In genomic region chr3:11640009-11640673, GRCh38 we compare ENCODE assay signal across 10 cellular contexts. TPM values are rescaled to one million over a fixed set of nuclear protein-coding genes. Genes with fewer than 3 reads are reported as not detected.
DNase-seq lines count a peak whose midpoint lies in the region; ATAC-seq, FAIRE-seq and TF ChIP-seq lines count a peak whose summit lies in the region.
"Had no signal": no experiment of that assay in that cellular context is flagged by ENCODE, and none has a peak within 500 bp of the region (broad histone marks: within the 10 kb centered on the region; RNA-seq: fewer than 3 reads in every experiment).

No MANE protein-coding gene starts in this region.

- no peaks in the 10 kb centered on the region for H3F3A ChIP-seq in OCI-LY1 (ENCODE audit: insufficient read depth, low read length)

- no peak for FAIRE-seq in H1 (lab: Jason Lieb, UNC)

- H4K20me1 ChIP-seq in DND-41 (ENCODE audit: insufficient read depth, low read length) (peaks cover 63% of the 10 kb centered on the region), OCI-LY1 (ENCODE audit: insufficient read depth, low read length) (0 out of 2 replicates have a peak, but pooled peaks cover 9% of the 10 kb centered on the region), H1 (replicated peaks in 1 of 2; ENCODE audit: control insufficient read depth in 1 of 2, insufficient read depth in 2 of 2, low read length in 2 of 2) (peaks cover 0 to 2% of the 10 kb centered on the region in 2 experiments)

- 93% methylated on average over 9 of the region's 9 CpGs; no CpG with 5 or more reads in 1 of the 2 experiments for WGBS in H1 (ENCODE audit: extremely low coverage in 1 of 2, insufficient coverage in 1 of 2, insufficient read length in 1 of 2, insufficient replicate concordance in 2 of 2, low coverage in 1 of 2, low lambda C conversion rate in 2 of 2, missing lambda C conversion rate in 1 of 2), 2 experiments

- CTCF ChIA-PET in H1 (lab: Charles Lee; ENCODE audit: partially characterized antibody) = interaction anchor here (0.8 to 2.8 kb wide), 6 partner anchors 10 to 580 kb away, joined by 3 to 10 read pairs (median 4); no protein-coding TSS in a partner anchor

- H3K9me3 ChIP-seq in DND-41 (ENCODE audit: insufficient read depth, low read length, severe bottlenecking) (no peaks in the 10 kb centered on the region), OCI-LY1 (ENCODE audit: low read length) (no peaks in the 10 kb centered on the region), H1 (ENCODE audit: insufficient read depth in 2 of 2, low read depth in 1 of 2, low read length in 1 of 2) (no peaks in the 10 kb centered on the region)
- H3K9me3 ChIP-seq: SJSA1 had no signal

- 0 out of 2 replicates have a peak overlapping the region, but pooled peaks have one; percentile 60 for H2BK12ac ChIP-seq in H1 (ENCODE audit: low read depth, low read length)

- TF ChIP-seq EP300 in H1 (IDR thresholded peaks at IDR 0.05; ENCODE audit: borderline replicate concordance in 1 of 2, low read depth in 2 of 2, low read length in 2 of 2) = no peak

- ATAC-seq in DND-41 (ENCODE audit: insufficient read depth, low read depth) = no peak

- H2BK20ac ChIP-seq in H1 (ENCODE audit: low read length) = 0 out of 2 replicates have a peak overlapping the region, but pooled peaks have one; percentile 34

- H3K14ac ChIP-seq in H1 (ENCODE audit: insufficient read length) = no peak overlapping the region

- TF ChIP-seq CTCF in DND-41 (IDR thresholded peaks at IDR 0.05; ENCODE audit: borderline replicate concordance, extremely low read depth, low read length, poor library complexity, severe bottlenecking) (no peak), OCI-LY1 (IDR thresholded peaks at IDR 0.05; ENCODE audit: low read length) (no peak), H1 (IDR thresholded peaks at IDR 0.05; ENCODE audit: control extremely low read depth in 1 of 3, insufficient read depth in 1 of 3, low read depth in 1 of 3, low read length in 3 of 3) (no peak)

- peaks cover 85% of the 10 kb centered on the region for H3K79me2 ChIP-seq in DND-41 (ENCODE audit: insufficient read depth, low read length)
- peaks cover 77% of the 10 kb centered on the region for H3K79me2 ChIP-seq in OCI-LY1 (ENCODE audit: insufficient read depth, low read length)
- H3K79me2 ChIP-seq in H1 (ENCODE audit: control insufficient read depth in 1 of 2, insufficient read depth in 2 of 2, low read length in 2 of 2) = peaks cover 18 to 79% of the 10 kb centered on the region in 2 experiments

- H3K79me1 ChIP-seq in H1 (ENCODE audit: low read depth, low read length) = peaks cover 5% of the 10 kb centered on the region; the same call in 1 of the 2 replicates

- no peak overlapping the region for H2AK5ac ChIP-seq in H1 (ENCODE audit: low read depth, low read length)

- H3K9ac ChIP-seq in DND-41 (ENCODE audit: low read depth, low read length) (peak overlapping the region; percentile 93; the same call in 1 of the 2 replicates), OCI-LY1 (ENCODE audit: low read length) (peak overlapping the region; percentile 54; the same call in 1 of the 2 replicates), H1 (replicated peaks in 1 of 4; ENCODE audit: extremely low read depth in 1 of 4, low read depth in 3 of 4, low read length in 3 of 4) (no peak overlapping the region), rectal smooth muscle tissue (ENCODE audit: low read length) (no peak overlapping the region)
- H3K9ac ChIP-seq: parathyroid adenoma had no signal

- H3K27ac ChIP-seq in DND-41 (ENCODE audit: low read length) (peak overlapping the region; percentile 13; the same call in 1 of the 2 replicates), OCI-LY1 (ENCODE audit: low read depth, low read length, poor library complexity, severe bottlenecking) (peak overlapping the region; percentile 30), H1 (ENCODE audit: low read depth, low read length) (no peak overlapping the region), rectal smooth muscle tissue (ENCODE audit: low read depth, low read length) (peak overlapping the region; percentile 87)
- H3K27ac ChIP-seq: parathyroid adenoma, SJSA1 had no signal

- H3K4me1 ChIP-seq in DND-41 (ENCODE audit: insufficient read depth, low read length) = peaks cover 66% of the 10 kb centered on the region
- H3K4me1 ChIP-seq in OCI-LY1 (ENCODE audit: insufficient read depth, low read length, severe bottlenecking) = peaks cover 77% of the 10 kb centered on the region
- H3K4me1 ChIP-seq in H1 (replicated peaks in 1 of 4; ENCODE audit: control insufficient read depth in 3 of 4, insufficient read depth in 4 of 4, low read length in 3 of 4) = peaks cover 1 to 17% (median 13%) of the 10 kb centered on the region in 4 experiments; a peak in 6 of 7 replicates
- H3K4me1 ChIP-seq in rectal smooth muscle tissue (ENCODE audit: control insufficient read depth, insufficient read depth, low read length) = peaks cover 38% of the 10 kb centered on the region

- peak overlapping the region; percentile 42; the same call in 1 of the 2 replicates for H2BK5ac ChIP-seq in H1 (ENCODE audit: low read depth, low read length)

- peak overlapping the region; percentile 21 for H3K4ac ChIP-seq in H1 (replicated peaks; ENCODE audit: insufficient read length, low read depth, low read length)

- H3K36me3 ChIP-seq in DND-41 (ENCODE audit: insufficient read depth, low read length) (peaks cover 13% of the 10 kb centered on the region), OCI-LY1 (ENCODE audit: insufficient read depth, low read length) (peaks cover 39% of the 10 kb centered on the region), H1 (ENCODE audit: control insufficient read depth in 2 of 4, insufficient read depth in 4 of 4, low read length in 3 of 4) (no peaks in the 10 kb centered on the region), rectal smooth muscle tissue (ENCODE audit: control insufficient read depth, insufficient read depth, low read length) (no peaks in the 10 kb centered on the region)
- H3K36me3 ChIP-seq: SJSA1 had no signal

- no peaks in the 10 kb centered on the region for H3K9me2 ChIP-seq in OCI-LY1 (ENCODE audit: low read depth, low read length)

- no peak for TF ChIP-seq POLR2A in H1 (IDR thresholded peaks at IDR 0.05; ENCODE audit: control extremely low read depth in 1 of 2, low read depth in 2 of 2, low read length in 2 of 2)

- POLR2A ChIA-PET in H1 (lab: Charles Lee; ENCODE audit: partially characterized antibody) = interaction anchor here (0.5 to 0.7 kb wide), 3 partner anchors 18 to 207 kb away, joined by 3 read pairs; no protein-coding TSS in a partner anchor

- H3K18ac ChIP-seq in H1 (ENCODE audit: extremely low read depth, low read length) = no peak overlapping the region; the same call in 1 of the 2 replicates

- no peak overlapping the region for H2BK120ac ChIP-seq in H1 (replicated peaks; ENCODE audit: low read depth, low read length)

- no peak overlapping the region for H4K5ac ChIP-seq in H1 (ENCODE audit: insufficient read length, low read depth, low read length)

- H3K23ac ChIP-seq in H1 (ENCODE audit: insufficient read length) = no peak overlapping the region

- H4K91ac ChIP-seq in H1 (replicated peaks; ENCODE audit: insufficient read length, low read length) = peak overlapping the region; percentile 20

- DNase-seq in DND-41 (no peak), H1 (ENCODE audit: low read depth in 1 of 2, low spot score in 2 of 2) (no peak), DMS53 (lab: John Stamatoyannopoulos, UW) (no peak), NCI-H2107 treated with DMSO at 0.1 percent for 48 hours (lab: John Stamatoyannopoulos, UW; ENCODE audit: unreplicated experiment) (no peak), middle frontal gyrus (ENCODE audit: extremely low spot score, low spot score) (no peak)
- no peak for DNase-seq in activated CD8-positive, alpha-beta memory T cell treated with anti-CD3 and anti-CD28 coated beads, Interleukin-2, amount 50 U/mL, for 48 hours

- H3K4me2 ChIP-seq in DND-41 (ENCODE audit: insufficient read depth, low read length) (peak overlapping the region; percentile 76), OCI-LY1 (ENCODE audit: low read length) (peak overlapping the region; percentile 70), H1 (ENCODE audit: insufficient read depth in 1 of 2, low read depth in 2 of 2, low read length in 2 of 2) (no peak overlapping the region; a peak in 1 of 4 replicates)

- H3K4me3 ChIP-seq in DND-41 (ENCODE audit: low read depth in 1 of 2, low read length in 2 of 2) = peak overlapping the region in 1 of 2 experiments; percentile 95; a peak in 2 of 4 replicates
- peak overlapping the region; percentile 86 for H3K4me3 ChIP-seq in OCI-LY1 (ENCODE audit: low read depth, low read length, poor library complexity, severe bottlenecking)
- H3K4me3 ChIP-seq in H1 (ENCODE audit: extremely low read depth in 1 of 4, insufficient read depth in 2 of 4, low read depth in 3 of 4, low read length in 4 of 4) = no peak overlapping the region
- no peak overlapping the region for H3K4me3 ChIP-seq in rectal smooth muscle tissue (ENCODE audit: low read length)
- H3K4me3 ChIP-seq: SJSA1 had no signal

- H2BK15ac ChIP-seq in H1 (ENCODE audit: low read length) = peak overlapping the region; percentile 88; the same call in 1 of the 2 replicates

- H3K27me3 ChIP-seq in DND-41 (ENCODE audit: insufficient read depth, low read length, poor library complexity) = no peaks in the 10 kb centered on the region
- no peaks in the 10 kb centered on the region for H3K27me3 ChIP-seq in OCI-LY1 (ENCODE audit: insufficient read depth, low read length)
- no peaks in the 10 kb centered on the region for H3K27me3 ChIP-seq in H1 (replicated peaks in 1 of 4; ENCODE audit: control insufficient read depth in 3 of 4, extremely low read depth in 1 of 4, insufficient read depth in 3 of 4, low read length in 3 of 4)
- H3K27me3 ChIP-seq in rectal smooth muscle tissue (ENCODE audit: control insufficient read depth, insufficient read depth, low read length) = no peaks in the 10 kb centered on the region
- H3K27me3 ChIP-seq: SJSA1 had no signal

- no peak overlapping the region for H3K56ac ChIP-seq in H1 (replicated peaks; ENCODE audit: insufficient read length, low read depth, low read length)

- TF ChIP-seq RAD21 in H1 (IDR thresholded peaks at IDR 0.05 in 1 of 2, conservative IDR thresholded peaks at IDR 0.05 in 1 of 2; ENCODE audit: low read depth in 2 of 2, low read length in 2 of 2) = no peak

- H4K8ac ChIP-seq in H1 (ENCODE audit: extremely low read depth, insufficient read depth, low read length) = no peak overlapping the region

- no peaks in the 10 kb centered on the region; the same call in none of the 2 replicates for H3K23me2 ChIP-seq in H1 (ENCODE audit: low read depth, low read length)

- H2AFZ ChIP-seq in DND-41 (ENCODE audit: low read depth, low read length) (no peak overlapping the region), OCI-LY1 (ENCODE audit: low read length) (no peak overlapping the region), H1 (ENCODE audit: low read length) (no peak overlapping the region)
- H2AFZ ChIP-seq: parathyroid adenoma had no signal

RNA-seq across cellular contexts. Expression of gene VGLL4, which starts 3.6 kb away (rescaled TPM):
- 41.9 and 45.1 TPM in 2 replicates for total RNA-seq in H1 (2021; fragmentation: NEBNext Ultra II Directional; extraction: Animal tissue kit (Norgen Biotek cat#: 25700))
- 50.0 and 61.4 TPM in 2 replicates for polyA plus RNA-seq in H1 (2011; rRNA removed)
- polyA plus RNA-seq in H1 (2011; cell fraction: cytosol; rRNA removed) = 36.8 TPM
- 47.2 TPM for polyA plus RNA-seq in H1 (2011; cell fraction: nucleus; rRNA removed)
- polyA plus RNA-seq in H1 (2012, experiment 1 of 2) = 25.0 to 30.9 TPM (median 26.7 TPM) in 4 replicates
- 28.4 TPM for polyA plus RNA-seq in H1 (2012, experiment 2 of 2)
- 33.7 TPM for polyA plus RNA-seq in H1 (2013, experiment 1 of 2)
- 33.3 TPM for polyA plus RNA-seq in H1 (2013, experiment 2 of 2)
- 23.2 and 35.7 TPM in 2 replicates for polyA minus RNA-seq in H1 (2011; rRNA and poly(A)+ RNA removed)
- 23.8 TPM for polyA minus RNA-seq in H1 (2011; cell fraction: cytosol; rRNA and poly(A)+ RNA removed)
- polyA minus RNA-seq in H1 (2011; cell fraction: nucleus; rRNA and poly(A)+ RNA removed) = 46.4 TPM

Comparison
In these comparisons a context has a peak if more than half of its experiments do, and no peak if none do; other contexts are left out.
1. H3K4me2 ChIP-seq: peak in DND-41 (single experiment) and OCI-LY1 (single experiment); none in H1 (0 of 2).
2. H3K9ac ChIP-seq: peak in DND-41 (single experiment) and OCI-LY1 (single experiment); none in H1 (0 of 4) and rectal smooth muscle tissue (single experiment).